In genomic region chr11:76090821-76091220, GRCh38 we compare ENCODE assay signal across 31 cellular contexts.
DNase-seq lines count a peak whose midpoint lies in the region; ATAC-seq, FAIRE-seq and TF ChIP-seq lines count a peak whose summit lies in the region.
"Had no signal": no experiment of that assay in that cellular context is flagged by ENCODE, and none has a peak within 500 bp of the region (broad histone marks: within the 10 kb centered on the region; RNA-seq: fewer than 3 reads in every experiment).

No MANE protein-coding gene starts in this region.

- POLR2A ChIA-PET in HEK293 (lab: Yijun Ruan, JAX), result no interaction called here
- POLR2A ChIA-PET in K562 (lab: Yijun Ruan, JAX), result interaction anchor here (1.1 kb wide), 1 partner anchor 12 kb away, joined by 3 read pairs; no protein-coding TSS in a partner anchor
- POLR2A ChIA-PET in HepG2 (lab: Yijun Ruan, JAX), result no interaction called here

- intact Hi-C loops in K562 (cut with micrococcal nuclease) (no loop called here), HepG2 (cut with micrococcal nuclease; ENCODE audit: unreplicated experiment) (no loop called here)

- no peak overlapping the region for H3K27ac ChIP-seq in HEK293 (ENCODE audit: extremely low read depth, low read depth, low read length)
- H3K27ac ChIP-seq in K562 (ENCODE audit: extremely low read depth, low read depth, low read length), result no peak overlapping the region
- H3K27ac ChIP-seq in HepG2 (ENCODE audit: extremely low read length, insufficient read depth, low read length), result no peak overlapping the region
- H3K27ac ChIP-seq: 22Rv1; A549; BLaER1; BLaER1 treated with 17β-estradiol and CSF1 and Interleukin-3, amounts not matched to agents 10 nM and 100 nM; C4-2B had no signal

- no TSS peak for BruUV-seq in K562 (replicated peaks; lab: Mats Ljungman, UMichigan)
- BruUV-seq in HepG2 (replicated peaks; lab: Mats Ljungman, UMichigan), result no TSS peak

- no peak overlapping the region for H2AFZ ChIP-seq in K562 (ENCODE audit: low read depth, low read length)
- no peak overlapping the region for H2AFZ ChIP-seq in HepG2 (ENCODE audit: low read length)

- DNase-seq in K562 (ENCODE audit: extremely low read depth in 1 of 4, low spot score in 3 of 4), result no peak
- no peak for DNase-seq in dedifferentiated amniotic fluid mesenchymal stem cell (ENCODE audit: extremely low spot score)
- DNase-seq in HepG2 (ENCODE audit: low spot score), result no peak
- DNase-seq: 8988T; ACHN; AML-193; BE2C; C1 segment of cervical spinal cord; Caco-2; Calu3; CD4-positive, alpha-beta memory T cell; CD4-positive, alpha-beta T cell; CD4-positive, CD25-positive, alpha-beta regulatory T cell; CD8-positive, alpha-beta memory T cell; CD8-positive, alpha-beta T cell; COR-L47; DMS 273 treated with DMSO at 0.1 percent for 48 hours; DMS153; DMS53; DMS79; DMS79 treated with DMSO at 0.1 percent for 48 hours; DND-41; EL had no signal

- no peaks in the 10 kb centered on the region for H3K9me1 ChIP-seq in K562 (ENCODE audit: control insufficient read depth, insufficient read depth, low read length)

- H3K4me1 ChIP-seq in HEK293 (ENCODE audit: control insufficient read depth, insufficient read depth, low read length) (no peaks in the 10 kb centered on the region), K562 (replicated peaks in 1 of 2; ENCODE audit: control insufficient read depth in 2 of 2, insufficient read depth in 2 of 2, low read length in 2 of 2) (peaks cover 0 to 2% of the 10 kb centered on the region in 2 experiments; a peak in 1 of 5 replicates), HepG2 (ENCODE audit: insufficient read depth, low read length) (no peaks in the 10 kb centered on the region)
- H3K4me1 ChIP-seq: BE2C, BLaER1, Caco-2 had no signal

- ATAC-seq in K562 (no peak), HepG2 (no peak)
- ATAC-seq: A549; CD8-positive, alpha-beta T cell had no signal

- no peaks in the 10 kb centered on the region for H4K20me1 ChIP-seq in K562 (replicated peaks; ENCODE audit: control insufficient read depth, insufficient read depth, low read length)
- no peaks in the 10 kb centered on the region for H4K20me1 ChIP-seq in HepG2 (ENCODE audit: insufficient read depth, low read length)
- H4K20me1 ChIP-seq: BLaER1; BLaER1 treated with 17β-estradiol and CSF1 and Interleukin-3, amounts not matched to agents 10 nM and 100 nM had no signal

- H3K4me3 ChIP-seq in HEK293 (ENCODE audit: low read depth, low read length), result no peak overlapping the region
- H3K4me3 ChIP-seq in K562, result no peak overlapping the region
- no peak overlapping the region for H3K4me3 ChIP-seq in HepG2 (replicated peaks in 1 of 3; ENCODE audit: insufficient read depth in 1 of 3, low read depth in 2 of 3, low read length in 3 of 3)
- H3K4me3 ChIP-seq: A549; BLaER1; BLaER1 treated with 17β-estradiol and CSF1 and Interleukin-3, amounts not matched to agents 10 nM and 100 nM had no signal

- FAIRE-seq in K562 (lab: Jason Lieb, UNC) (no peak), HepG2 (lab: Jason Lieb, UNC) (no peak)
- FAIRE-seq: A204.1, A549, D721Med had no signal

- TF ChIP-seq POLR2A in K562 (conservative IDR thresholded peaks at IDR 0.05) (no peak), HepG2 (IDR thresholded peaks at IDR 0.05; ENCODE audit: insufficient read depth in 1 of 2, low read depth in 2 of 2, low read length in 2 of 2) (no peak)

- no peaks in the 10 kb centered on the region for H3K36me3 ChIP-seq in HEK293 (ENCODE audit: control insufficient read depth in 2 of 2, insufficient read depth in 1 of 2, low read length in 2 of 2)
- H3K36me3 ChIP-seq in K562 (ENCODE audit: control insufficient read depth, insufficient read depth, low read length), result no peaks in the 10 kb centered on the region
- H3K36me3 ChIP-seq in HepG2 (replicated peaks in 1 of 2; ENCODE audit: control insufficient read depth in 1 of 2, insufficient read depth in 2 of 2, low read length in 2 of 2), result no peaks in the 10 kb centered on the region
- H3K36me3 ChIP-seq: BE2C had no signal

- no peak for TF ChIP-seq CTCF in HEK293 (tag by site-specific recombination; IDR thresholded peaks at IDR 0.05)
- TF ChIP-seq CTCF in K562 (IDR thresholded peaks at IDR 0.05 in 2 of 3, conservative IDR thresholded peaks at IDR 0.05 in 1 of 3; ENCODE audit: insufficient read depth in 2 of 3, low read depth in 1 of 3, low read length in 3 of 3), result no peak
- no peak for TF ChIP-seq CTCF in HepG2 (CRISPR knock-in tag; IDR thresholded peaks at IDR 0.05)

- H3K27me3 ChIP-seq in K562 (ENCODE audit: control insufficient read depth in 2 of 2, insufficient read depth in 2 of 2, low read length in 2 of 2) (no peaks in the 10 kb centered on the region), HepG2 (ENCODE audit: control insufficient read depth in 1 of 2, insufficient read depth in 2 of 2, low read length in 2 of 2) (no peaks in the 10 kb centered on the region)
- H3K27me3 ChIP-seq: BE2C; BLaER1; BLaER1 treated with 17β-estradiol and CSF1 and Interleukin-3, amounts not matched to agents 10 nM and 100 nM had no signal

- in situ Hi-C loops in K562 (cut with MboI), result no loop called here
- in situ Hi-C loops in HepG2 (cut with HindIII; ENCODE audit: extremely low pct_ligation_motif_present, low pct_unique_long_range_greater_than_20kb), result no loop called here

- TF ChIP-seq RAD21 in K562 (CRISPR knock-in tag; conservative IDR thresholded peaks at IDR 0.05 in 1 of 2, IDR thresholded peaks at IDR 0.05 in 1 of 2), result no peak
- TF ChIP-seq RAD21 in HepG2 (CRISPR knock-in tag; IDR thresholded peaks at IDR 0.05), result no peak

- WGBS in K562 (ENCODE audit: insufficient coverage, low coverage, missing lambda C conversion rate), result 86% methylated on average over 1 of the region's 1 CpG
- 94% methylated on average over 1 of the region's 1 CpG for WGBS in HepG2 (ENCODE audit: low lambda C conversion rate)

- H3K9ac ChIP-seq in K562 (ENCODE audit: insufficient read depth in 1 of 2, low read depth in 2 of 2, low read length in 2 of 2) (no peak overlapping the region), HepG2 (ENCODE audit: insufficient read depth, low read depth, low read length) (no peak overlapping the region)
- H3K9ac ChIP-seq: BLaER1; BLaER1 treated with 17β-estradiol and CSF1 and Interleukin-3, amounts not matched to agents 10 nM and 100 nM had no signal

- TF ChIP-seq EP300 in K562 (IDR thresholded peaks at IDR 0.05; ENCODE audit: low read length), result no peak
- TF ChIP-seq EP300 in HepG2 (IDR thresholded peaks at IDR 0.05; ENCODE audit: low read depth in 2 of 2, low read length in 2 of 2), result no peak
- TF ChIP-seq EP300 in HepG2 (CRISPR knock-in tag; IDR thresholded peaks at IDR 0.05; ENCODE audit: borderline replicate concordance), result no peak

- H3K4me2 ChIP-seq in K562 (ENCODE audit: insufficient read depth, low read length) (no peak overlapping the region), HepG2 (ENCODE audit: low read depth, low read length) (no peak overlapping the region)
- H3K4me2 ChIP-seq: A549; BLaER1; BLaER1 treated with 17β-estradiol and CSF1 and Interleukin-3, amounts not matched to agents 10 nM and 100 nM had no signal

- CTCF ChIA-PET in HEK293 (lab: Yijun Ruan, JAX), result interaction anchor here (0.8 kb wide), 1 partner anchor 22 kb away, joined by 3 read pairs; no protein-coding TSS in a partner anchor
- CTCF ChIA-PET in K562 (lab: Yijun Ruan, JAX; ENCODE audit: low intra/inter-chr PET ratio), result no interaction called here
- CTCF ChIA-PET in HepG2 (lab: Yijun Ruan, JAX; ENCODE audit: low intra/inter-chr PET ratio, low total read pairs), result no interaction called here

- no peaks in the 10 kb centered on the region for H3K9me3 ChIP-seq in HEK293 (ENCODE audit: control insufficient read depth, insufficient read depth, low read depth, low read length)
- no peaks in the 10 kb centered on the region for H3K9me3 ChIP-seq in K562 (replicated peaks; ENCODE audit: control insufficient read depth, insufficient read depth, low read depth, low read length)
- H3K9me3 ChIP-seq in HepG2 (ENCODE audit: low read length), result no peaks in the 10 kb centered on the region
- H3K9me3 ChIP-seq: A549, BE2C had no signal

- no peaks in the 10 kb centered on the region for H3K79me2 ChIP-seq in K562 (ENCODE audit: control insufficient read depth, insufficient read depth, low read length)
- no peaks in the 10 kb centered on the region for H3K79me2 ChIP-seq in HepG2 (ENCODE audit: insufficient read depth, low read length)

TF ChIP-seq in HEK293, 187 proteins besides CTCF, POLR2A, EP300 and RAD21:
- TF ChIP-seq SP2 (tag by site-specific recombination; IDR thresholded peaks at IDR 0.05), result no peak
- peak; percentile 60 for TF ChIP-seq SETDB1 (IDR thresholded peaks at IDR 0.05; ENCODE audit: insufficient read length, low read length)

TF ChIP-seq in K562, 482 proteins besides CTCF, POLR2A, EP300 and RAD21:
- TF ChIP-seq MEF2A (IDR thresholded peaks at IDR 0.05; ENCODE audit: control insufficient read depth, low read depth, low read length) (no peak), WHSC1 (IDR thresholded peaks at IDR 0.05; ENCODE audit: low read length) (no peak), RBM25 (IDR thresholded peaks at IDR 0.05; ENCODE audit: low read depth, low read length, severe bottlenecking) (peak; percentile 61), SMAD2 (IDR thresholded peaks at IDR 0.05; ENCODE audit: low read depth, low read length) (no peak)

TF ChIP-seq in HepG2, 621 proteins besides CTCF, POLR2A, EP300 and RAD21 (continues in another document):
- TF ChIP-seq, protein P1, sequence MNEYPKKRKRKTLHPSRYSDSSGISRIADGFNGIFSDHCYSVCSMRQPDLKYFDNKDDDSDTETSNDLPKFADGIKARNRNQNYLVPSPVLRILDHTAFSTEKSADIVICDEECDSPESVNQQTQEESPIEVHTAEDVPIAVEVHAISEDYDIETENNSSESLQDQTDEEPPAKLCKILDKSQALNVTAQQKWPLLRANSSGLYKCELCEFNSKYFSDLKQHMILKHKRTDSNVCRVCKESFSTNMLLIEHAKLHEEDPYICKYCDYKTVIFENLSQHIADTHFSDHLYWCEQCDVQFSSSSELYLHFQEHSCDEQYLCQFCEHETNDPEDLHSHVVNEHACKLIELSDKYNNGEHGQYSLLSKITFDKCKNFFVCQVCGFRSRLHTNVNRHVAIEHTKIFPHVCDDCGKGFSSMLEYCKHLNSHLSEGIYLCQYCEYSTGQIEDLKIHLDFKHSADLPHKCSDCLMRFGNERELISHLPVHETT (CRISPR knock-in tag; conservative IDR thresholded peaks at IDR 0.05), result no peak
- TF ChIP-seq ZNF790 (CRISPR knock-in tag; IDR thresholded peaks at IDR 0.05; ENCODE audit: borderline replicate concordance) (no peak), ZNF460 (CRISPR knock-in tag; IDR thresholded peaks at IDR 0.05; ENCODE audit: borderline replicate concordance) (no peak), RFXANK (CRISPR knock-in tag; IDR thresholded peaks at IDR 0.05) (no peak), ZNF414 (CRISPR knock-in tag; IDR thresholded peaks at IDR 0.05) (no peak)
